Comparison of ENCODE assay signal across 28 cellular contexts in genomic region chr7:132117636-132118035, GRCh38.
"Had no signal": no experiment of that assay in that cellular context is flagged by ENCODE, and none has a peak within 500 bp of the region (broad histone marks: within the 10 kb centered on the region; RNA-seq: fewer than 3 reads in every experiment).

No MANE protein-coding gene starts in this region.

- H3K27ac ChIP-seq: brain microvascular endothelial cell, colonic mucosa, SJCRH30, SK-N-MC, VCaP had no signal

- H3K9me3 ChIP-seq: colonic mucosa, SJCRH30 had no signal

- ATAC-seq: activated T-cell treated with anti-CD3 and anti-CD28 coated beads, Interleukin-2, amount 50 U/mL, for 4 hours; T-cell; T-helper 17 cell had no signal

- H3K36me3 ChIP-seq: brain microvascular endothelial cell, colonic mucosa, SJCRH30 had no signal

- H3K27me3 ChIP-seq: brain microvascular endothelial cell, colonic mucosa, SJCRH30 had no signal

- DNase-seq: activated B cell treated with CpG ODN at 0.5 μM for 24 hours; activated CD4-positive, alpha-beta memory T cell treated with anti-CD3 and anti-CD28 coated beads for 36 hours; activated CD4-positive, alpha-beta T cell treated with anti-CD3 and anti-CD28 coated beads for 4 hours; activated CD4-positive, alpha-beta T cell treated with anti-CD3 and anti-CD28 coated beads, Interleukin-2, amount 50 U/mL, for 1 hour; activated CD4-positive, CD25-positive, alpha-beta regulatory T cell treated with anti-CD3 and anti-CD28 coated beads, Interleukin-2, amount 50 U/mL, for 72 hours; activated CD8-positive, alpha-beta memory T cell treated with anti-CD3 and anti-CD28 coated beads, Interleukin-2, amount 50 U/mL, for 4 hours; activated gamma-delta T cell treated with Interleukin-2 at 50 U/mL for 16 hours; activated naive CD4-positive, alpha-beta T cell treated with anti-CD3 and anti-CD28 coated beads for 36 hours; activated naive CD8-positive, alpha-beta T cell treated with anti-CD3 and anti-CD28 coated beads for 36 hours; activated T-cell treated with anti-CD3 and anti-CD28 coated beads for 4 hours; activated T-cell treated with anti-CD3 and anti-CD28 coated beads, Interleukin-2, amount 50 U/mL, for 4 hours; aorta; colonic mucosa; NCI-H1092 treated with DMSO at 0.1 percent for 48 hours; NCI-H1417; NCI-H146; NCI-H187; NCI-H2029 treated with DMSO at 0.1 percent for 48 hours; NCI-H2107; NCI-H345; NCI-H526 treated with DMSO at 0.1 percent for 48 hours; SHP77; SJCRH30; T-cell; T-helper 17 cell had no signal

- H3K4me3 ChIP-seq: colonic mucosa, SJCRH30, SK-N-MC had no signal

- H3K4me1 ChIP-seq: colonic mucosa had no signal
